1 cellular context compared by ENCODE assay signal in the genomic region with DNA sequence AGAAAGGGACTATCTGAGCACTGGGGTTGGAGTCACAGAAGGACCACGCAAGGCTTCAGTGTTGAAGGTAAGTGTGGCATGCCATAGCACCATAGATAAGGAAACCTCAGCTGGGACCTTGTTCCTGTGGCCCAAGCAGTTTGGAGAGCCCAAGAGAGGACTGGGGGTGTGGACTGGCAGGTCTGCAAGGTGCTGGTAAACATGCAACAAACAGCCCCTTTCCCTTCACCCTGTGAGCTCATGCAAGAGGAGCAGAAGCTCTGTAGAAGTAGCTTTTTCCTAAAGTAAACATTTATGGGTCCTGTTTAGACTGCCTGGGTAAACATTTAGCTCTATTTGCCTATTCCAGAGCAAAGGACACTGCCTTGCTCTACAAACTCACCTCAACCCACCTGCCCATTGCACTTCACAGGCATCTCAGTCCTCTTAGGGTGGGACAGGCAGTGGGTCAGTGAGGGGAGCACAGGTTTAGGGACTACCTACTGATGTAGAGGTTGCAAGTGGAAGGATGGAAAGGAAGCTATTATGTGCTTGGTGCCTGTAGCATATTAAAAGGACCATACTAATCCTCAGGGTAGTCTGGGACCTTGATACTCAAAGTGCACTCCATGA.
TF ChIP-seq lines count a peak whose summit lies in the region.

No MANE protein-coding gene starts in this region.

TF ChIP-seq in HepG2, 621 proteins besides CTCF, POLR2A, EP300 and RAD21 (continued from another document and continues in another):
- TF ChIP-seq THRA (CRISPR knock-in tag; IDR thresholded peaks at IDR 0.05; ENCODE audit: borderline replicate concordance) (peak; percentile 71), ZNF891 (CRISPR knock-in tag; IDR thresholded peaks at IDR 0.05) (no peak), ZNF678 (CRISPR knock-in tag; IDR thresholded peaks at IDR 0.05) (no peak), RELA (CRISPR knock-in tag; IDR thresholded peaks at IDR 0.05) (no peak), HMG20A (CRISPR knock-in tag; IDR thresholded peaks at IDR 0.05; ENCODE audit: borderline replicate concordance) (peak; percentile 68), LBX2 (CRISPR knock-in tag; IDR thresholded peaks at IDR 0.05; ENCODE audit: borderline replicate concordance) (no peak), TGIF2 (CRISPR knock-in tag; IDR thresholded peaks at IDR 0.05) (no peak), RAD51 (IDR thresholded peaks at IDR 0.05; ENCODE audit: borderline replicate concordance) (no peak), ZNF589 (CRISPR knock-in tag; conservative IDR thresholded peaks at IDR 0.05) (no peak), GZF1 (CRISPR knock-in tag; IDR thresholded peaks at IDR 0.05) (no peak), ELF3 (CRISPR knock-in tag; IDR thresholded peaks at IDR 0.05) (peak; percentile 28; the same call in 1 of the 2 replicates), ZIK1 (CRISPR knock-in tag; IDR thresholded peaks at IDR 0.05; ENCODE audit: borderline replicate concordance, low read depth) (no peak), PAXIP1 (CRISPR knock-in tag; conservative IDR thresholded peaks at IDR 0.05) (peak; percentile 98), ZNF557 (CRISPR knock-in tag; IDR thresholded peaks at IDR 0.05) (no peak), ZNF205 (CRISPR knock-in tag; IDR thresholded peaks at IDR 0.05) (peak; percentile 59; the same call in 1 of the 2 replicates), ATF4 (CRISPR knock-in tag; IDR thresholded peaks at IDR 0.05) (no peak), ZNF761 (CRISPR knock-in tag; conservative IDR thresholded peaks at IDR 0.05) (0 out of 2 replicates have a peak, but pooled peaks have one; percentile 54), ZNF839 (CRISPR knock-in tag; IDR thresholded peaks at IDR 0.05; ENCODE audit: borderline replicate concordance) (no peak), U2AF1 (optimal IDR thresholded peaks at IDR 0.05; ENCODE audit: low read depth, low read length) (no peak), PATZ1 (CRISPR knock-in tag; IDR thresholded peaks at IDR 0.05) (peak; percentile 36; the same call in 1 of the 2 replicates), ZNF24 (IDR thresholded peaks at IDR 0.05) (no peak), E2F1 (CRISPR knock-in tag; IDR thresholded peaks at IDR 0.05) (no peak; the same call in 1 of the 2 replicates), TSC22D2 (CRISPR knock-in tag; IDR thresholded peaks at IDR 0.05; ENCODE audit: borderline replicate concordance) (no peak), ZNF256 (CRISPR knock-in tag; conservative IDR thresholded peaks at IDR 0.05) (no peak), HDAC2 (CRISPR knock-in tag; IDR thresholded peaks at IDR 0.05) (peak; percentile 37; the same call in 1 of the 2 replicates), ZNF510 (CRISPR knock-in tag; IDR thresholded peaks at IDR 0.05; ENCODE audit: low read depth) (peak; percentile 78; the same call in 1 of the 2 replicates), ZSCAN9 (CRISPR knock-in tag; IDR thresholded peaks at IDR 0.05; ENCODE audit: borderline replicate concordance) (peak; percentile 60; the same call in 1 of the 2 replicates), ZNF20 (CRISPR knock-in tag; IDR thresholded peaks at IDR 0.05) (no peak), SMAD9 (CRISPR knock-in tag; IDR thresholded peaks at IDR 0.05) (no peak), ZBTB7A (CRISPR knock-in tag; IDR thresholded peaks at IDR 0.05) (no peak), ZNF773 (CRISPR knock-in tag; IDR thresholded peaks at IDR 0.05; ENCODE audit: borderline replicate concordance) (no peak), NCOR1 (IDR thresholded peaks at IDR 0.05; ENCODE audit: borderline replicate concordance, low read length) (0 out of 2 replicates have a peak, but pooled peaks have one; percentile 33), DMAP1 (CRISPR knock-in tag; IDR thresholded peaks at IDR 0.05) (no peak), ZEB1 (IDR thresholded peaks at IDR 0.05; ENCODE audit: insufficient replicate concordance, low read depth) (no peak), POGK (CRISPR knock-in tag; conservative IDR thresholded peaks at IDR 0.05) (peak; percentile 51; the same call in 1 of the 2 replicates), ARNT (IDR thresholded peaks at IDR 0.05) (no peak), FOSL2 (CRISPR knock-in tag; IDR thresholded peaks at IDR 0.05) (no peak; the same call in 1 of the 2 replicates), HNF1B (CRISPR knock-in tag; IDR thresholded peaks at IDR 0.05) (peak; percentile 84)
- TF ChIP-seq, protein P1, sequence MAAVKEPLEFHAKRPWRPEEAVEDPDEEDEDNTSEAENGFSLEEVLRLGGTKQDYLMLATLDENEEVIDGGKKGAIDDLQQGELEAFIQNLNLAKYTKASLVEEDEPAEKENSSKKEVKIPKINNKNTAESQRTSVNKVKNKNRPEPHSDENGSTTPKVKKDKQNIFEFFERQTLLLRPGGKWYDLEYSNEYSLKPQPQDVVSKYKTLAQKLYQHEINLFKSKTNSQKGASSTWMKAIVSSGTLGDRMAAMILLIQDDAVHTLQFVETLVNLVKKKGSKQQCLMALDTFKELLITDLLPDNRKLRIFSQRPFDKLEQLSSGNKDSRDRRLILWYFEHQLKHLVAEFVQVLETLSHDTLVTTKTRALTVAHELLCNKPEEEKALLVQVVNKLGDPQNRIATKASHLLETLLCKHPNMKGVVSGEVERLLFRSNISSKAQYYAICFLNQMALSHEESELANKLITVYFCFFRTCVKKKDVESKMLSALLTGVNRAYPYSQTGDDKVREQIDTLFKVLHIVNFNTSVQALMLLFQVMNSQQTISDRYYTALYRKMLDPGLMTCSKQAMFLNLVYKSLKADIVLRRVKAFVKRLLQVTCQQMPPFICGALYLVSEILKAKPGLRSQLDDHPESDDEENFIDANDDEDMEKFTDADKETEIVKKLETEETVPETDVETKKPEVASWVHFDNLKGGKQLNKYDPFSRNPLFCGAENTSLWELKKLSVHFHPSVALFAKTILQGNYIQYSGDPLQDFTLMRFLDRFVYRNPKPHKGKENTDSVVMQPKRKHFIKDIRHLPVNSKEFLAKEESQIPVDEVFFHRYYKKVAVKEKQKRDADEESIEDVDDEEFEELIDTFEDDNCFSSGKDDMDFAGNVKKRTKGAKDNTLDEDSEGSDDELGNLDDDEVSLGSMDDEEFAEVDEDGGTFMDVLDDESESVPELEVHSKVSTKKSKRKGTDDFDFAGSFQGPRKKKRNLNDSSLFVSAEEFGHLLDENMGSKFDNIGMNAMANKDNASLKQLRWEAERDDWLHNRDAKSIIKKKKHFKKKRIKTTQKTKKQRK (IDR thresholded peaks at IDR 0.05; ENCODE audit: low read length) = no peak
- TF ChIP-seq, protein P2, sequence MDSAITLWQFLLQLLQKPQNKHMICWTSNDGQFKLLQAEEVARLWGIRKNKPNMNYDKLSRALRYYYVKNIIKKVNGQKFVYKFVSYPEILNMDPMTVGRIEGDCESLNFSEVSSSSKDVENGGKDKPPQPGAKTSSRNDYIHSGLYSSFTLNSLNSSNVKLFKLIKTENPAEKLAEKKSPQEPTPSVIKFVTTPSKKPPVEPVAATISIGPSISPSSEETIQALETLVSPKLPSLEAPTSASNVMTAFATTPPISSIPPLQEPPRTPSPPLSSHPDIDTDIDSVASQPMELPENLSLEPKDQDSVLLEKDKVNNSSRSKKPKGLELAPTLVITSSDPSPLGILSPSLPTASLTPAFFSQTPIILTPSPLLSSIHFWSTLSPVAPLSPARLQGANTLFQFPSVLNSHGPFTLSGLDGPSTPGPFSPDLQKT (CRISPR knock-in tag; IDR thresholded peaks at IDR 0.05; ENCODE audit: borderline replicate concordance) = no peak
- TF ChIP-seq, protein P3, sequence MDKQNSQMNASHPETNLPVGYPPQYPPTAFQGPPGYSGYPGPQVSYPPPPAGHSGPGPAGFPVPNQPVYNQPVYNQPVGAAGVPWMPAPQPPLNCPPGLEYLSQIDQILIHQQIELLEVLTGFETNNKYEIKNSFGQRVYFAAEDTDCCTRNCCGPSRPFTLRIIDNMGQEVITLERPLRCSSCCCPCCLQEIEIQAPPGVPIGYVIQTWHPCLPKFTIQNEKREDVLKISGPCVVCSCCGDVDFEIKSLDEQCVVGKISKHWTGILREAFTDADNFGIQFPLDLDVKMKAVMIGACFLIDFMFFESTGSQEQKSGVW (CRISPR knock-in tag; IDR thresholded peaks at IDR 0.05; ENCODE audit: borderline replicate concordance) = no peak
